Comparison of ENCODE assay signal across 23 cellular contexts in genomic region chrX:112799425-112799824, GRCh38. TPM values are rescaled to one million over a fixed set of nuclear protein-coding genes. Genes with fewer than 3 reads are reported as not detected.
DNase-seq lines count a peak whose midpoint lies in the region; ATAC-seq, FAIRE-seq and TF ChIP-seq lines count a peak whose summit lies in the region.
"Had no signal": no experiment of that assay in that cellular context is flagged by ENCODE, and none has a peak within 500 bp of the region (broad histone marks: within the 10 kb centered on the region; RNA-seq: fewer than 3 reads in every experiment).

No MANE protein-coding gene starts in this region.

- H3K9me3 ChIP-seq in pancreas (no peaks in the 10 kb centered on the region), gastrocnemius medialis (no peaks in the 10 kb centered on the region), ovary (no peaks in the 10 kb centered on the region)
- H3K9me3 ChIP-seq: BE2C, BLaER1 had no signal

- ATAC-seq in pancreas, result no peak
- peak; percentile 80 to 84 for ATAC-seq in gastrocnemius medialis

- intact Hi-C loops in pancreas (cut with DNase I), result no loop called here
- intact Hi-C loops in gastrocnemius medialis (cut with DNase I; ENCODE audit: low total_unique reads), result no loop called here
- intact Hi-C loops in ovary (cut with DNase I), result no loop called here

- TF ChIP-seq POLR2A in gastrocnemius medialis (IDR thresholded peaks at IDR 0.05), result no peak
- no peak for TF ChIP-seq POLR2A in ovary (IDR thresholded peaks at IDR 0.05)

- no peak overlapping the region for H3K4me3 ChIP-seq in pancreas
- no peak overlapping the region for H3K4me3 ChIP-seq in gastrocnemius medialis
- no peak overlapping the region for H3K4me3 ChIP-seq in ovary
- H3K4me3 ChIP-seq: BLaER1 had no signal

- 70 to 91% methylated on average over 1 of the region's 1 CpG for WGBS in pancreas, 2 donors
- WGBS in ovary, 3 donors, result 89 to 92% (median 91%) methylated on average over 1 of the region's 1 CpG

- TF ChIP-seq CTCF in pancreas (IDR thresholded peaks at IDR 0.05), result no peak
- TF ChIP-seq CTCF in gastrocnemius medialis (IDR thresholded peaks at IDR 0.05 in 4 of 5, conservative IDR thresholded peaks at IDR 0.05 in 1 of 5), result no peak
- no peak for TF ChIP-seq CTCF in ovary (IDR thresholded peaks at IDR 0.05)

- no peak for TF ChIP-seq EP300 in ovary (IDR thresholded peaks at IDR 0.05)

- DNase-seq in fibroblast of gingiva (ENCODE audit: low read depth) (peak; percentile 24), pancreas (no peak), gastrocnemius medialis (no peak), DMS153 (lab: John Stamatoyannopoulos, UW) (no peak), ovary (no peak), NCI-H446 treated with DMSO at 0.1 percent for 48 hours (lab: John Stamatoyannopoulos, UW) (no peak), middle frontal gyrus (ENCODE audit: extremely low spot score, low spot score) (no peak)
- DNase-seq: 8988T; ACHN; BE2C; C1 segment of cervical spinal cord; CD4-positive, alpha-beta memory T cell; CD4-positive, CD25-positive, alpha-beta regulatory T cell; CD8-positive, alpha-beta memory T cell; COR-L47; DMS 273 treated with DMSO at 0.1 percent for 48 hours; DMS79 treated with DMSO at 0.1 percent for 48 hours; GF-D8 had no signal

- H3K27ac ChIP-seq in pancreas (no peak overlapping the region), gastrocnemius medialis (peak overlapping the region; percentile 44 to 77 (median 69)), ovary (no peak overlapping the region)
- H3K27ac ChIP-seq: BLaER1 had no signal

- H3K4me1 ChIP-seq in pancreas (no peaks in the 10 kb centered on the region), gastrocnemius medialis (peaks cover under 1 to 12% of the 10 kb centered on the region in 2 donors), ovary (ENCODE audit: insufficient read depth) (no peaks in the 10 kb centered on the region)
- H3K4me1 ChIP-seq: BE2C, BLaER1 had no signal

- H3K27me3 ChIP-seq in pancreas (peaks cover 0 to 2% (median 0%) of the 10 kb centered on the region in 4 donors), gastrocnemius medialis (no peaks in the 10 kb centered on the region), ovary (no peaks in the 10 kb centered on the region)
- H3K27me3 ChIP-seq: BE2C had no signal

- peak; percentile 20 for FAIRE-seq in pancreas (lab: Jason Lieb, UNC)
- FAIRE-seq: A204.1, G401.6, GM12891, GM19239 had no signal

- in situ Hi-C loops in gastrocnemius medialis (cut with MboI; ENCODE audit: low sequenced_read_pairs in 4 of 4), result no loop called here

- H3K36me3 ChIP-seq in pancreas (no peaks in the 10 kb centered on the region), gastrocnemius medialis (no peaks in the 10 kb centered on the region), ovary (no peaks in the 10 kb centered on the region)
- H3K36me3 ChIP-seq: BE2C had no signal

RNA-seq across cellular contexts. Expression of gene AMOT, which starts 41.2 kb away (rescaled TPM):
- 10 to 100 TPM in 1 of 6 donors, 1 to 10 TPM in 5; 4.5 to 14.4 (median 5.7) TPM for total RNA-seq in pancreas
- 1 to 10 TPM; 1.1 to 2.8 TPM for polyA plus RNA-seq in pancreas
- 10 to 100 TPM; 10.2 to 48.1 (median 22.4) TPM for total RNA-seq in gastrocnemius medialis
- 10 to 100 TPM in 6 of 7 donors, 1 to 10 TPM in 1; 4.4 to 38.5 (median 17.8) TPM for total RNA-seq in ovary
- polyA plus RNA-seq in ovary, result 10 to 100 TPM in 1 of 2 donors, 1 to 10 TPM in 1; 3.2 to 13.1 TPM

Comparison
In these comparisons a context has a peak if more than half of its experiments do, and no peak if none do; other contexts are left out.
1. ATAC-seq: peak in gastrocnemius medialis (2 of 2); none in pancreas (0 of 4).
2. H3K27ac ChIP-seq: peak in gastrocnemius medialis (4 of 4); none in pancreas (0 of 4) and ovary (0 of 2).